Comparison of ENCODE assay signal across 38 cellular contexts in genomic region chr2:36653155-36653554, GRCh38. TPM values are rescaled to one million over a fixed set of nuclear protein-coding genes. Genes with fewer than 3 reads are reported as not detected.
"Had no signal": no experiment of that assay in that cellular context is flagged by ENCODE, and none has a peak within 500 bp of the region (broad histone marks: within the 10 kb centered on the region; RNA-seq: fewer than 3 reads in every experiment).

No MANE protein-coding gene starts in this region.

- H3K36me3 Mint-ChIP-seq: activated CD4-positive, alpha-beta memory T cell treated with anti-CD3 and anti-CD28 coated beads for 36 hours; activated naive CD4-positive, alpha-beta T cell treated with anti-CD3 and anti-CD28 coated beads, Interleukin-2, amount 50 U/mL, for 72 hours; activated naive CD8-positive, alpha-beta T cell treated with anti-CD3 and anti-CD28 coated beads for 36 hours; brain had no signal

- H3K9me3 ChIP-seq: ascending aorta had no signal

- H3K4me1 ChIP-seq: ascending aorta had no signal

- H3K36me3 ChIP-seq: ascending aorta, cardiac muscle cell, WERI-Rb-1 had no signal

- H3K9me3 Mint-ChIP-seq: activated B cell treated with CpG ODN at 0.5 μM for 24 hours; activated CD4-positive, alpha-beta memory T cell treated with anti-CD3 and anti-CD28 coated beads for 36 hours; activated CD4-positive, alpha-beta T cell treated with anti-CD3 and anti-CD28 coated beads, Interleukin-2, amount 10 ng/mL, durations not matched to agents 24 days and 14 days; activated CD8-positive, alpha-beta T cell treated with anti-CD3 and anti-CD28 coated beads for 36 hours; activated naive CD4-positive, alpha-beta T cell treated with anti-CD3 and anti-CD28 coated beads for 36 hours; activated naive CD4-positive, alpha-beta T cell treated with anti-CD3 and anti-CD28 coated beads, Interleukin-2, amount 50 U/mL, for 72 hours; activated naive CD8-positive, alpha-beta T cell treated with anti-CD3 and anti-CD28 coated beads for 36 hours; activated T-cell treated with anti-CD3 and anti-CD28 coated beads, Interleukin-2, amount 50 U/mL, for 4 hours; activated T-cell treated with anti-CD3 and anti-CD28 coated beads, Interleukin-2, amount 50 U/mL, for 72 hours; activated T-helper 1 cell treated with anti-CD3 and anti-CD28 coated beads, Interleukin-12 subunit alpha, Interleukin-12 subunit beta, Interleukin-2, Interleukin-4 antibody, amounts not matched to agents 30 ng/mL and 10 ng/mL and 1 ng/mL, durations not matched to agents 14 hours and 24 hours and 36 hours; activated T-helper 17 cell treated with anti-CD3 and anti-CD28 coated beads, Interleukin-2, amount 50 U/mL, for 72 hours; central memory CD8-positive, alpha-beta T cell; T-helper 1 cell treated with Interleukin-12 subunit alpha and Interleukin-12 subunit beta and Interleukin-4 antibody, amounts not matched to agents 30 μg/mL and 1 μg/mL, for 36 hours; T-helper 2 cell treated with Interferon-gamma antibody and Interleukin-4, amounts not matched to agents 5 μg/mL and 100 μg/mL, for 36 hours had no signal

- DNase-seq: activated B cell treated with CpG ODN at 0.5 μM for 24 hours; activated CD4-positive, alpha-beta memory T cell treated with anti-CD3 and anti-CD28 coated beads for 36 hours; activated CD4-positive, alpha-beta T cell treated with anti-CD3 and anti-CD28 coated beads for 4 hours; activated CD4-positive, alpha-beta T cell treated with anti-CD3 and anti-CD28 coated beads, Interleukin-2, amount 10 ng/mL, durations not matched to agents 24 days and 14 days; activated CD4-positive, alpha-beta T cell treated with anti-CD3 and anti-CD28 coated beads, Interleukin-2, amount 50 U/mL, for 1 hour; activated CD4-positive, alpha-beta T cell treated with anti-CD3 and anti-CD28 coated beads, Interleukin-2, amount 50 U/mL, for 4 hours; activated CD4-positive, CD25-positive, alpha-beta regulatory T cell treated with anti-CD3 and anti-CD28 coated beads, Interleukin-2, amount 50 U/mL, for 72 hours; activated CD8-positive, alpha-beta memory T cell treated with anti-CD3 and anti-CD28 coated beads, Interleukin-2, amount 50 U/mL, for 4 hours; activated CD8-positive, alpha-beta T cell treated with anti-CD3 and anti-CD28 coated beads for 36 hours; activated effector memory CD4-positive, alpha-beta T cell treated with anti-CD3 and anti-CD28 coated beads, Interleukin-2, amount 50 U/mL, for 16 hours; activated gamma-delta T cell treated with Interleukin-2 at 50 U/mL for 16 hours; activated naive CD4-positive, alpha-beta T cell; activated naive CD4-positive, alpha-beta T cell treated with anti-CD3 and anti-CD28 coated beads for 36 hours; activated naive CD4-positive, alpha-beta T cell treated with anti-CD3 and anti-CD28 coated beads, Interleukin-2, amount 50 U/mL, for 16 hours; activated naive CD8-positive, alpha-beta T cell treated with anti-CD3 and anti-CD28 coated beads for 36 hours; activated T-cell treated with anti-CD3 and anti-CD28 coated beads for 4 hours; activated T-cell treated with anti-CD3 and anti-CD28 coated beads, Interleukin-2, amount 50 U/mL, for 1 hour; activated T-cell treated with anti-CD3 and anti-CD28 coated beads, Interleukin-2, amount 50 U/mL, for 4 hours; activated T-cell treated with anti-CD3 and anti-CD28 coated beads, Interleukin-2, amount 50 U/mL, for 72 hours; amygdala; anterior cingulate cortex; caudate nucleus; cerebellar nuclear complex; T-helper 1 cell; T-helper 2 cell; T-helper 9 cell; WERI-Rb-1 had no signal

- H3K4me3 ChIP-seq: ascending aorta, cardiac muscle cell had no signal

- H3K27me3 ChIP-seq: ascending aorta, cardiac muscle cell had no signal

- H3K27ac ChIP-seq: ascending aorta, cardiac muscle cell, WERI-Rb-1 had no signal

- H3K4me3 Mint-ChIP-seq: activated B cell treated with CpG ODN at 0.5 μM for 24 hours; activated CD4-positive, alpha-beta memory T cell treated with anti-CD3 and anti-CD28 coated beads for 36 hours; activated CD4-positive, alpha-beta T cell treated with anti-CD3 and anti-CD28 coated beads, Interleukin-2, amount 10 ng/mL, durations not matched to agents 24 days and 14 days; activated CD8-positive, alpha-beta T cell treated with anti-CD3 and anti-CD28 coated beads for 36 hours; activated naive CD4-positive, alpha-beta T cell treated with anti-CD3 and anti-CD28 coated beads for 36 hours; activated naive CD8-positive, alpha-beta T cell treated with anti-CD3 and anti-CD28 coated beads for 36 hours; activated T-cell treated with anti-CD3 and anti-CD28 coated beads, Interleukin-2, amount 50 U/mL, for 4 hours; activated T-cell treated with anti-CD3 and anti-CD28 coated beads, Interleukin-2, amount 50 U/mL, for 72 hours; activated T-helper 1 cell treated with anti-CD3 and anti-CD28 coated beads, Interleukin-12 subunit alpha, Interleukin-12 subunit beta, Interleukin-2, Interleukin-4 antibody, amounts not matched to agents 30 ng/mL and 10 ng/mL and 1 ng/mL, durations not matched to agents 14 hours and 24 hours and 36 hours; activated T-helper 17 cell treated with anti-CD3 and anti-CD28 coated beads, Interleukin-2, amount 50 U/mL, for 72 hours; brain; central memory CD8-positive, alpha-beta T cell; T-helper 1 cell treated with Interleukin-12 subunit alpha and Interleukin-12 subunit beta and Interleukin-4 antibody, amounts not matched to agents 30 μg/mL and 1 μg/mL, for 36 hours; T-helper 2 cell treated with Interferon-gamma antibody and Interleukin-4, amounts not matched to agents 5 μg/mL and 100 μg/mL, for 36 hours had no signal

- H3K27me3 Mint-ChIP-seq: activated CD8-positive, alpha-beta T cell treated with anti-CD3 and anti-CD28 coated beads for 36 hours; activated T-helper 17 cell treated with anti-CD3 and anti-CD28 coated beads, Interleukin-2, amount 50 U/mL, for 72 hours had no signal

- FAIRE-seq: bronchial epithelial cell had no signal

- H3K4me1 Mint-ChIP-seq: activated B cell treated with CpG ODN at 0.5 μM for 24 hours; brain; central memory CD8-positive, alpha-beta T cell had no signal

- ATAC-seq: activated CD8-positive, alpha-beta T cell treated with anti-CD3 and anti-CD28 coated beads for 36 hours; activated naive CD4-positive, alpha-beta T cell treated with anti-CD3 and anti-CD28 coated beads, Interleukin-2, amount 50 U/mL, for 72 hours; activated T-cell treated with anti-CD3 and anti-CD28 coated beads, Interleukin-2, amount 50 U/mL, for 4 hours; activated T-cell treated with anti-CD3 and anti-CD28 coated beads, Interleukin-2, amount 50 U/mL, for 72 hours; activated T-helper 17 cell treated with anti-CD3 and anti-CD28 coated beads, Interleukin-2, amount 50 U/mL, for 72 hours had no signal

- H3K27ac Mint-ChIP-seq: activated B cell treated with CpG ODN at 0.5 μM for 24 hours; activated CD4-positive, alpha-beta memory T cell treated with anti-CD3 and anti-CD28 coated beads for 36 hours; activated CD4-positive, alpha-beta T cell treated with anti-CD3 and anti-CD28 coated beads, Interleukin-2, amount 10 ng/mL, durations not matched to agents 24 days and 14 days; activated CD8-positive, alpha-beta T cell treated with anti-CD3 and anti-CD28 coated beads for 36 hours; activated naive CD4-positive, alpha-beta T cell treated with anti-CD3 and anti-CD28 coated beads for 36 hours; activated naive CD4-positive, alpha-beta T cell treated with anti-CD3 and anti-CD28 coated beads, Interleukin-2, amount 50 U/mL, for 72 hours; activated naive CD8-positive, alpha-beta T cell treated with anti-CD3 and anti-CD28 coated beads for 36 hours; activated T-cell treated with anti-CD3 and anti-CD28 coated beads, Interleukin-2, amount 50 U/mL, for 72 hours; activated T-helper 1 cell treated with anti-CD3 and anti-CD28 coated beads, Interleukin-12 subunit alpha, Interleukin-12 subunit beta, Interleukin-2, Interleukin-4 antibody, amounts not matched to agents 30 ng/mL and 10 ng/mL and 1 ng/mL, durations not matched to agents 14 hours and 24 hours and 36 hours; activated T-helper 17 cell treated with anti-CD3 and anti-CD28 coated beads, Interleukin-2, amount 50 U/mL, for 72 hours; brain; T-helper 1 cell treated with Interleukin-12 subunit alpha and Interleukin-12 subunit beta and Interleukin-4 antibody, amounts not matched to agents 30 μg/mL and 1 μg/mL, for 36 hours; T-helper 2 cell treated with Interferon-gamma antibody and Interleukin-4, amounts not matched to agents 5 μg/mL and 100 μg/mL, for 36 hours had no signal

RNA-seq across cellular contexts. Expression of gene VIT, which starts 43.4 kb away (rescaled TPM):
- total RNA-seq: activated B cell treated with CpG ODN at 0.5 μM for 24 hours; activated CD4-positive, alpha-beta memory T cell treated with anti-CD3 and anti-CD28 coated beads for 36 hours; activated CD4-positive, alpha-beta T cell treated with anti-CD3 and anti-CD28 coated beads, Interleukin-2, amount 10 ng/mL, durations not matched to agents 24 days and 14 days; activated CD8-positive, alpha-beta memory T cell treated with anti-CD3 and anti-CD28 coated beads for 36 hours; activated CD8-positive, alpha-beta T cell treated with anti-CD3 and anti-CD28 coated beads for 36 hours; activated naive CD4-positive, alpha-beta T cell treated with anti-CD3 and anti-CD28 coated beads for 36 hours; activated naive CD4-positive, alpha-beta T cell treated with anti-CD3 and anti-CD28 coated beads, Interleukin-2, amount 50 U/mL, for 72 hours; activated naive CD8-positive, alpha-beta T cell treated with anti-CD3 and anti-CD28 coated beads for 36 hours; activated T-cell treated with anti-CD3 and anti-CD28 coated beads, Interleukin-2, amount 50 U/mL, for 4 hours; activated T-cell treated with anti-CD3 and anti-CD28 coated beads, Interleukin-2, amount 50 U/mL, for 72 hours; activated T-helper 1 cell treated with anti-CD3 and anti-CD28 coated beads, Interleukin-12 subunit alpha, Interleukin-12 subunit beta, Interleukin-2, Interleukin-4 antibody, amounts not matched to agents 30 ng/mL and 10 ng/mL and 1 ng/mL, durations not matched to agents 14 hours and 24 hours and 36 hours; activated T-helper 17 cell treated with anti-CD3 and anti-CD28 coated beads, Interleukin-2, amount 50 U/mL, for 72 hours; bronchial epithelial cell; cardiac muscle cell had no signal
- polyA plus RNA-seq: cardiac muscle cell had no signal
